In the genomic region with DNA sequence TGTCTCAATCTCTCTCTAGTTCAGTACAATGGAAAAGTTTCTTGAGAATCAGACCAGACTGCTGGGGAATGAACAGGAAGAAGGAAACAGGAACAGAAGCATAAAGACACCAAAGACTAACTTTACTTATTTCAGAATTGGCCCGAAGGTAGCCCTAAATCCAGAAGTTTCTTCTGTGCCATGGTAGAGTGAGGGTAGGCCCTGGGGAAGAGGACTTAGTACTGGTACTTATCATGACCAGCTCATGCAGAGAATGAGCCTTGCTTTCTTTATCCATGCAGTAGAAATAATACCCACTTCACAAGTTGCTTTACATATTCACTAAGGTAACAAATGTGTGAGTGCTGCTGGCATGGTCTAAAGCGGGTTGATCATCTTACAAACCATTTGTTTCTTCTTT, we compare ENCODE assay signal across 13 cellular contexts.
DNase-seq lines count a peak whose midpoint lies in the region; ATAC-seq and TF ChIP-seq lines count a peak whose summit lies in the region.
"Had no signal": no experiment of that assay in that cellular context is flagged by ENCODE, and none has a peak within 500 bp of the region (broad histone marks: within the 10 kb centered on the region; RNA-seq: fewer than 3 reads in every experiment).

No MANE protein-coding gene starts in this region.

- no peaks in the 10 kb centered on the region for H3K9me3 ChIP-seq in DND-41 (ENCODE audit: insufficient read depth, low read length, severe bottlenecking)
- no peaks in the 10 kb centered on the region for H3K9me3 ChIP-seq in OCI-LY1 (ENCODE audit: low read length)
- H3K9me3 ChIP-seq in muscle layer of duodenum (ENCODE audit: control insufficient read depth in 1 of 2, low read length in 2 of 2): no peaks in the 10 kb centered on the region
- H3K9me3 ChIP-seq: right atrium auricular region had no signal

- TF ChIP-seq CTCF in DND-41 (IDR thresholded peaks at IDR 0.05; ENCODE audit: borderline replicate concordance, extremely low read depth, low read length, poor library complexity, severe bottlenecking) (no peak), OCI-LY1 (IDR thresholded peaks at IDR 0.05; ENCODE audit: low read length) (no peak), GM10248 (IDR thresholded peaks at IDR 0.05; ENCODE audit: control extremely low read depth, extremely low read depth, low read depth, missing control alignments) (no peak)

- H3K27me3 ChIP-seq in DND-41 (ENCODE audit: insufficient read depth, low read length, poor library complexity) (no peaks in the 10 kb centered on the region), OCI-LY1 (ENCODE audit: insufficient read depth, low read length) (0 out of 2 replicates have a peak, but pooled peaks cover 4% of the 10 kb centered on the region), muscle layer of duodenum (ENCODE audit: low read depth, low read length) (no peaks in the 10 kb centered on the region)
- H3K27me3 ChIP-seq: brain microvascular endothelial cell, right atrium auricular region had no signal

- H3K9me2 ChIP-seq in OCI-LY1 (ENCODE audit: low read depth, low read length): no peaks in the 10 kb centered on the region

- no peaks in the 10 kb centered on the region for H3F3A ChIP-seq in OCI-LY1 (ENCODE audit: insufficient read depth, low read length)

- POLR2A ChIA-PET in GM10248 (lab: Yijun Ruan, JAX): no interaction called here

- no peak for DNase-seq in DND-41
- no peak for DNase-seq in GM10248 (ENCODE audit: extremely low spot score)
- DNase-seq in HuH-7.5 (ENCODE audit: low spot score): no peak
- DNase-seq in OCI-M2 (lab: John Stamatoyannopoulos, UW; ENCODE audit: unreplicated experiment): no peak
- DNase-seq in superior temporal gyrus (ENCODE audit: extremely low spot score): no peak
- DNase-seq: activated CD8-positive, alpha-beta memory T cell treated with anti-CD3 and anti-CD28 coated beads, Interleukin-2, amount 50 U/mL, for 48 hours; brain microvascular endothelial cell; COR-L47; NCI-H345 had no signal

- peak overlapping the region; percentile 97 for H3K27ac ChIP-seq in DND-41 (ENCODE audit: low read length)
- no peak overlapping the region for H3K27ac ChIP-seq in OCI-LY1 (ENCODE audit: low read depth, low read length, poor library complexity, severe bottlenecking)
- H3K27ac ChIP-seq in muscle layer of duodenum (ENCODE audit: low read length): peak overlapping the region; percentile 70
- H3K27ac ChIP-seq: brain microvascular endothelial cell had no signal

- H3K4me1 ChIP-seq in DND-41 (ENCODE audit: insufficient read depth, low read length) (peaks cover 99% of the 10 kb centered on the region), OCI-LY1 (ENCODE audit: insufficient read depth, low read length, severe bottlenecking) (peaks cover 19% of the 10 kb centered on the region), muscle layer of duodenum (ENCODE audit: control insufficient read depth in 1 of 2, insufficient read depth in 2 of 2, low read length in 2 of 2) (peaks cover 0 to 15% of the 10 kb centered on the region in 2 donors)

- H3K36me3 ChIP-seq in DND-41 (ENCODE audit: insufficient read depth, low read length): peaks cover 75% of the 10 kb centered on the region
- no peaks in the 10 kb centered on the region; the same call in 1 of the 2 replicates for H3K36me3 ChIP-seq in OCI-LY1 (ENCODE audit: insufficient read depth, low read length)
- H3K36me3 ChIP-seq in muscle layer of duodenum (ENCODE audit: control insufficient read depth in 1 of 2, insufficient read depth in 2 of 2, low read length in 2 of 2): peaks cover 11 to 14% of the 10 kb centered on the region in 2 donors
- H3K36me3 ChIP-seq: brain microvascular endothelial cell had no signal

- H2AFZ ChIP-seq in DND-41 (ENCODE audit: low read depth, low read length) (no peak overlapping the region), OCI-LY1 (ENCODE audit: low read length) (no peak overlapping the region)

- H3K79me2 ChIP-seq in DND-41 (ENCODE audit: insufficient read depth, low read length): peaks cover 100% of the 10 kb centered on the region
- no peaks in the 10 kb centered on the region for H3K79me2 ChIP-seq in OCI-LY1 (ENCODE audit: insufficient read depth, low read length)

- CTCF ChIA-PET in GM10248 (lab: Yijun Ruan, JAX): interaction anchor here (1.1 to 2.2 kb wide), 4 partner anchors 11 to 34 kb away, joined by 3 to 8 read pairs (median 4); no protein-coding TSS in a partner anchor

- H3K4me3 ChIP-seq in DND-41 (ENCODE audit: low read depth in 1 of 2, low read length in 2 of 2) (peak overlapping the region in 1 of 2 experiments; percentile 38; a peak in 2 of 4 replicates), OCI-LY1 (ENCODE audit: low read depth, low read length, poor library complexity, severe bottlenecking) (no peak overlapping the region), muscle layer of duodenum (ENCODE audit: low read depth in 1 of 2, low read length in 2 of 2) (no peak overlapping the region)
- H3K4me3 ChIP-seq: right atrium auricular region had no signal

- H3K4me2 ChIP-seq in DND-41 (ENCODE audit: insufficient read depth, low read length): peak overlapping the region; percentile 77
- peak overlapping the region; percentile 36 for H3K4me2 ChIP-seq in OCI-LY1 (ENCODE audit: low read length)

- no peak overlapping the region for H3K9ac ChIP-seq in DND-41 (ENCODE audit: low read depth, low read length)
- H3K9ac ChIP-seq in OCI-LY1 (ENCODE audit: low read length): no peak overlapping the region

- H4K20me1 ChIP-seq in DND-41 (ENCODE audit: insufficient read depth, low read length) (peaks cover 4% of the 10 kb centered on the region; the same call in 1 of the 2 replicates), OCI-LY1 (ENCODE audit: insufficient read depth, low read length) (no peaks in the 10 kb centered on the region)

- ATAC-seq in DND-41 (ENCODE audit: insufficient read depth, low read depth): no peak
- ATAC-seq in GM19463 (IDR thresholded peaks at IDR 0.05; ENCODE audit: unreplicated experiment): peak; percentile 2
